12 cellular contexts compared by ENCODE assay signal in genomic region chr1:6544831-6545230, GRCh38. TPM values are rescaled to one million over a fixed set of nuclear protein-coding genes. Genes with fewer than 3 reads are reported as not detected.
DNase-seq lines count a peak whose midpoint lies in the region; ATAC-seq and TF ChIP-seq lines count a peak whose summit lies in the region.
"Had no signal": no experiment of that assay in that cellular context is flagged by ENCODE, and none has a peak within 500 bp of the region (broad histone marks: within the 10 kb centered on the region; RNA-seq: fewer than 3 reads in every experiment).

No MANE protein-coding gene starts in this region.

- no peak overlapping the region for H3K4me3 Mint-ChIP-seq in natural killer cell treated with Interleukin-12 subunit alpha and Interleukin-12 subunit beta and Interleukin-15 and Interleukin-18, amount 100 ng/mL, for 72 hours
- no peak overlapping the region for H3K4me3 Mint-ChIP-seq in natural killer cell
- peak overlapping the region; percentile 43 for H3K4me3 Mint-ChIP-seq in activated CD4-positive, alpha-beta memory T cell treated with anti-CD3 and anti-CD28 coated beads, Interleukin-2, amount 10 ng/mL, durations not matched to agents 7 days and 5 days

- CTCF ChIA-PET in activated CD4-positive, alpha-beta memory T cell treated with anti-CD3 and anti-CD28 coated beads, Interleukin-2, amount 10 ng/mL, durations not matched to agents 7 days and 5 days (lab: Charles Lee), result interaction anchor here (1.0 to 2.8 kb wide), 4 partner anchors 10 to 102 kb away, joined by 3 to 19 read pairs (median 6); partner anchors contain the start of genes NOL9 and TAS1R1

- H3K27ac Mint-ChIP-seq in natural killer cell treated with Interleukin-12 subunit alpha and Interleukin-12 subunit beta and Interleukin-15 and Interleukin-18, amount 100 ng/mL, for 72 hours, result peak overlapping the region; percentile 15 to 19
- H3K27ac Mint-ChIP-seq in natural killer cell, result peak overlapping the region in 1 of 2 donors; percentile 60
- H3K27ac Mint-ChIP-seq in activated CD4-positive, alpha-beta memory T cell treated with anti-CD3 and anti-CD28 coated beads, Interleukin-2, amount 10 ng/mL, durations not matched to agents 7 days and 5 days, result peak overlapping the region; percentile 92

- no peak overlapping the region for H3K4me3 ChIP-seq in fibroblast of mammary gland (ENCODE audit: control insufficient read depth, low read depth, low read length)
- H3K4me3 ChIP-seq: BLaER1 had no signal

- intact Hi-C loops in natural killer cell (cut with micrococcal nuclease), result no loop called here

- POLR2A ChIA-PET in activated CD4-positive, alpha-beta memory T cell treated with anti-CD3 and anti-CD28 coated beads, Interleukin-2, amount 10 ng/mL, durations not matched to agents 7 days and 5 days (lab: Charles Lee), result interaction anchor here (0.8 to 2.5 kb wide), 5 partner anchors 10 to 85 kb away, joined by 3 to 22 read pairs (median 5); partner anchors contain the start of genes NOL9 and TAS1R1

- ATAC-seq in natural killer cell treated with Interleukin-12 subunit alpha and Interleukin-12 subunit beta and Interleukin-15 and Interleukin-18, amount 100 ng/mL, for 72 hours, result no peak
- ATAC-seq in natural killer cell, result no peak

- DNase-seq in natural killer cell treated with Interleukin-12 subunit alpha and Interleukin-12 subunit beta and Interleukin-15 and Interleukin-18, amount 100 ng/mL, for 72 hours (ENCODE audit: low spot score), result no peak
- DNase-seq in natural killer cell, result no peak
- no peak for DNase-seq in activated CD4-positive, alpha-beta memory T cell treated with anti-CD3 and anti-CD28 coated beads, Interleukin-2, amount 10 ng/mL, durations not matched to agents 7 days and 5 days
- peak; percentile 76 for DNase-seq in fibroblast of mammary gland (ENCODE audit: low read depth)
- DNase-seq in stromal cell of bone marrow (ENCODE audit: low read depth), result peak; percentile 36
- DNase-seq in NOMO-1 (lab: John Stamatoyannopoulos, UW; ENCODE audit: unreplicated experiment in 2 of 2), result no peak
- no peak for DNase-seq in cortex of kidney (lab: John Stamatoyannopoulos, UW)
- DNase-seq in NCI-H510A treated with DMSO at 0.1 percent for 48 hours (lab: John Stamatoyannopoulos, UW), result no peak
- DNase-seq: NCI-H2081 treated with DMSO at 0.1 percent for 48 hours, T1000 had no signal

- TF ChIP-seq CTCF in natural killer cell (IDR thresholded peaks at IDR 0.05) (no peak), fibroblast of mammary gland (conservative IDR thresholded peaks at IDR 0.05; ENCODE audit: control insufficient read depth, insufficient read depth, low read depth, low read length) (no peak)

- peaks cover 21% of the 10 kb centered on the region for H3K36me3 Mint-ChIP-seq in natural killer cell treated with Interleukin-12 subunit alpha and Interleukin-12 subunit beta and Interleukin-15 and Interleukin-18, amount 100 ng/mL, for 72 hours
- no peaks in the 10 kb centered on the region for H3K36me3 Mint-ChIP-seq in natural killer cell
- peaks cover 59% of the 10 kb centered on the region for H3K36me3 Mint-ChIP-seq in activated CD4-positive, alpha-beta memory T cell treated with anti-CD3 and anti-CD28 coated beads, Interleukin-2, amount 10 ng/mL, durations not matched to agents 7 days and 5 days (ENCODE audit: low read depth)

- no peaks in the 10 kb centered on the region for H3K27me3 Mint-ChIP-seq in natural killer cell treated with Interleukin-12 subunit alpha and Interleukin-12 subunit beta and Interleukin-15 and Interleukin-18, amount 100 ng/mL, for 72 hours
- H3K27me3 Mint-ChIP-seq in natural killer cell (ENCODE audit: low read depth in 2 of 2), result no peaks in the 10 kb centered on the region
- no peaks in the 10 kb centered on the region for H3K27me3 Mint-ChIP-seq in activated CD4-positive, alpha-beta memory T cell treated with anti-CD3 and anti-CD28 coated beads, Interleukin-2, amount 10 ng/mL, durations not matched to agents 7 days and 5 days

- peaks cover 10 to 19% of the 10 kb centered on the region in 2 donors for H3K4me1 Mint-ChIP-seq in natural killer cell treated with Interleukin-12 subunit alpha and Interleukin-12 subunit beta and Interleukin-15 and Interleukin-18, amount 100 ng/mL, for 72 hours (ENCODE audit: low read depth in 2 of 2)
- H3K4me1 Mint-ChIP-seq in natural killer cell, result peaks cover 0 to 19% of the 10 kb centered on the region in 2 donors
- peaks cover 35% of the 10 kb centered on the region for H3K4me1 Mint-ChIP-seq in activated CD4-positive, alpha-beta memory T cell treated with anti-CD3 and anti-CD28 coated beads, Interleukin-2, amount 10 ng/mL, durations not matched to agents 7 days and 5 days

- no peaks in the 10 kb centered on the region for H3K9me3 Mint-ChIP-seq in natural killer cell treated with Interleukin-12 subunit alpha and Interleukin-12 subunit beta and Interleukin-15 and Interleukin-18, amount 100 ng/mL, for 72 hours
- no peaks in the 10 kb centered on the region for H3K9me3 Mint-ChIP-seq in natural killer cell
- H3K9me3 Mint-ChIP-seq in activated CD4-positive, alpha-beta memory T cell treated with anti-CD3 and anti-CD28 coated beads, Interleukin-2, amount 10 ng/mL, durations not matched to agents 7 days and 5 days, result no peaks in the 10 kb centered on the region

RNA-seq across cellular contexts. Expression of gene NOL9, which starts 9.5 kb away (rescaled TPM):
- 10 to 100 TPM; 41.6 to 80.5 TPM for total RNA-seq in natural killer cell treated with Interleukin-12 subunit alpha and Interleukin-12 subunit beta and Interleukin-15 and Interleukin-18, amount 100 ng/mL, for 72 hours
- total RNA-seq in natural killer cell, result 10 to 100 TPM; 40.7 to 53.3 (median 52.0) TPM
- 10 to 100 TPM; 39.1 to 40.8 TPM for total RNA-seq in activated CD4-positive, alpha-beta memory T cell treated with anti-CD3 and anti-CD28 coated beads, Interleukin-2, amount 10 ng/mL, durations not matched to agents 7 days and 5 days

RNA-seq across cellular contexts. Expression of gene TAS1R1, which starts 10.3 kb away (rescaled TPM):
- not detected for total RNA-seq in natural killer cell treated with Interleukin-12 subunit alpha and Interleukin-12 subunit beta and Interleukin-15 and Interleukin-18, amount 100 ng/mL, for 72 hours
- not detected for total RNA-seq in natural killer cell
- total RNA-seq in activated CD4-positive, alpha-beta memory T cell treated with anti-CD3 and anti-CD28 coated beads, Interleukin-2, amount 10 ng/mL, durations not matched to agents 7 days and 5 days, result under 1 TPM in 1 of 2 experiments, not detected in 1; 0.08 TPM
- total RNA-seq: urinary bladder had no signal

RNA-seq across cellular contexts. Expression of gene ZBTB48, which starts 35.0 kb away (rescaled TPM):
- total RNA-seq in natural killer cell treated with Interleukin-12 subunit alpha and Interleukin-12 subunit beta and Interleukin-15 and Interleukin-18, amount 100 ng/mL, for 72 hours, result 10 to 100 TPM; 29.8 to 50.5 TPM
- 10 to 100 TPM; 45.6 to 56.4 (median 54.0) TPM for total RNA-seq in natural killer cell
- 10 to 100 TPM; 33.2 to 42.3 TPM for total RNA-seq in activated CD4-positive, alpha-beta memory T cell treated with anti-CD3 and anti-CD28 coated beads, Interleukin-2, amount 10 ng/mL, durations not matched to agents 7 days and 5 days

RNA-seq across cellular contexts. Expression of gene PLEKHG5, which starts 53.4 kb away (rescaled TPM):
- total RNA-seq in natural killer cell treated with Interleukin-12 subunit alpha and Interleukin-12 subunit beta and Interleukin-15 and Interleukin-18, amount 100 ng/mL, for 72 hours, result under 1 TPM; 0.33 to 0.81 TPM
- total RNA-seq in natural killer cell, result 1 to 10 TPM in 1 of 3 donors, under 1 TPM in 2; 0.16 to 1.1 (median 0.54) TPM
- total RNA-seq in activated CD4-positive, alpha-beta memory T cell treated with anti-CD3 and anti-CD28 coated beads, Interleukin-2, amount 10 ng/mL, durations not matched to agents 7 days and 5 days, result 1 to 10 TPM; 1.7 to 2.3 TPM

RNA-seq across cellular contexts. Expression of gene KLHL21, which starts 57.8 kb away (rescaled TPM):
- 10 to 100 TPM; 20.2 to 46.2 TPM for total RNA-seq in natural killer cell treated with Interleukin-12 subunit alpha and Interleukin-12 subunit beta and Interleukin-15 and Interleukin-18, amount 100 ng/mL, for 72 hours
- total RNA-seq in natural killer cell, result 10 to 100 TPM; 23.5 to 37.8 (median 28.9) TPM
- 10 to 100 TPM; 26.7 to 27.0 TPM for total RNA-seq in activated CD4-positive, alpha-beta memory T cell treated with anti-CD3 and anti-CD28 coated beads, Interleukin-2, amount 10 ng/mL, durations not matched to agents 7 days and 5 days

Comparison
In these comparisons a context has a peak if more than half of its experiments do, and no peak if none do; other contexts are left out.
1. DNase-seq: peak in fibroblast of mammary gland (single experiment) and stromal cell of bone marrow (single experiment); none in natural killer cell treated with Interleukin-12 subunit alpha and Interleukin-12 subunit beta and Interleukin-15 and Interleukin-18, amount 100 ng/mL, for 72 hours (single experiment), natural killer cell (single experiment), activated CD4-positive, alpha-beta memory T cell treated with anti-CD3 and anti-CD28 coated beads, Interleukin-2, amount 10 ng/mL, durations not matched to agents 7 days and 5 days (single experiment), NOMO-1 (0 of 2), cortex of kidney (single experiment) and NCI-H510A treated with DMSO at 0.1 percent for 48 hours (single experiment).